In the genomic region with DNA sequence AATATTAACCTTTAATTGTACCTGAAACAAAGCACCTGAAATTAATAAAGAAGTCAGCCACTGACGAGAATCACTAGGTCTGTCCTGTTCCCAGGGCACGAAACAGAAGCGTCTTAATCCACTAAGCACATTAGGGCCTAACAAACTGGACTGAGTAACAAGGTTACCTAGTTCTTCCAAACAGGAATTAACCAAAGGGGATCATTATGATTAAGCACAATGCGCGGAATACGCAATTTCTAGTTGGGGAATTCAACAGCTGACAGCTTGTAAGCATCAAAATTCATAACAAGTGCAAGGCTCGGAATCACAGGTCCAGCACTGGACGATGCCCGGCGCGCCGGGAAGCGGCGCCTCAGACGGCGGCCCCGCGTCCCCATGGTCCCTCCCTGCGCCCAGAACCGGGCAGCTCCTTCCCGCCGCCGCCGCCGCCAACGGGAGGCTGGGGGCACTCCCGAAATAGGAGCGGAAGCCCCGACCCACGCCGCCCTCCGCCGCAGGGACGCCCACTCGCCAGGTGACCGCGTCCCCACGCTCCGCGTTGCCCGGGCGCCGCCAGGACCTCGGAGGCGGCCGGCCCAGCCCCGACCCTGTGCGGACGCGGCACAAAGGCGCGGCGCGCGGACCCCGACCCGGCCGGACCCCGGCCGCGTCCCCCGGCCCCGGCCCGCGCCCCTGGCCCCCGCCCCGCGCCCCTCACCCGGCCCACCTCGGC, we compare ENCODE assay signal across 8 cellular contexts. TPM values are rescaled to one million over a fixed set of nuclear protein-coding genes. Genes with fewer than 3 reads are reported as not detected.
DNase-seq lines count a peak whose midpoint lies in the region; ATAC-seq and TF ChIP-seq lines count a peak whose summit lies in the region.

No MANE protein-coding gene starts in this region.

- WGBS in adrenal gland, 4 donors, result 1 to 6% (median 1%) methylated on average over 8 to 70 of the region's 70 CpGs

- DNase-seq in EL (peak; percentile 52), M059J (ENCODE audit: low read depth) (peak; percentile 58), adrenal gland (peak in 4 of 7 donors; percentile 33 to 49 (median 44)), kidney epithelial cell (ENCODE audit: low read depth) (no peak), GDM1 (lab: John Stamatoyannopoulos, UW) (no peak), germinal center (ENCODE audit: low spot score) (no peak)
- DNase-seq in stimulated activated CD8-positive, alpha-beta memory T cell treated with anti-CD3 and anti-CD28 coated beads, Interleukin-4, amount 100 ng/mL, for 48 hours, result peak; percentile 38

- ATAC-seq in GM21576 (IDR thresholded peaks at IDR 0.05; ENCODE audit: unreplicated experiment), result peak; percentile 13

- H3K4me3 ChIP-seq in adrenal gland, result peak overlapping the region in 2 of 4 donors; percentile 33 to 65
- peak overlapping the region; percentile 59 for H3K4me3 ChIP-seq in kidney epithelial cell (ENCODE audit: low read depth, low read length)

- TF ChIP-seq CTCF in adrenal gland (IDR thresholded peaks at IDR 0.05), result no peak
- no peak for TF ChIP-seq CTCF in kidney epithelial cell (IDR thresholded peaks at IDR 0.05; ENCODE audit: insufficient read depth, low read length, poor library complexity, severe bottlenecking)

- no peaks in the 10 kb centered on the region for H3K36me3 ChIP-seq in adrenal gland (replicated peaks in 1 of 2)
- peaks cover 2% of the 10 kb centered on the region for H3K36me3 ChIP-seq in kidney epithelial cell (ENCODE audit: control insufficient read depth, insufficient read depth, low read length)

- H3K27me3 ChIP-seq in adrenal gland (no peaks in the 10 kb centered on the region), kidney epithelial cell (ENCODE audit: control insufficient read depth, insufficient read depth, low read length) (no peaks in the 10 kb centered on the region)

- H3K9me3 ChIP-seq in adrenal gland (replicated peaks in 1 of 3), result no peaks in the 10 kb centered on the region

- peak in 1 of 2 donors; percentile 34 for TF ChIP-seq POLR2A in adrenal gland (IDR thresholded peaks at IDR 0.05)

- H3K27ac ChIP-seq in adrenal gland, result peak overlapping the region; percentile 44 to 88 (median 49)

- peaks cover 37 to 70% of the 10 kb centered on the region in 2 donors for H3K4me1 ChIP-seq in adrenal gland (replicated peaks in 1 of 2)

- intact Hi-C loops in adrenal gland (cut with DNase I), result no loop called here

RNA-seq across cellular contexts. Expression of a gene that starts 0.9 kb away (rescaled TPM):
- total RNA-seq in M059J (2014; rRNA removed; shearing (Covaris generic)), result 17.2 and 21.5 TPM in 2 replicates
- total RNA-seq in adrenal gland, result 100 to 1,000 TPM in 1 of 8 donors, 10 to 100 TPM in 7; 25.7 to 108 (median 30.6) TPM
- 10 to 100 TPM in 1 of 3 donors, 1 to 10 TPM in 2; 4.6 to 17.9 (median 8.8) TPM for polyA plus RNA-seq in adrenal gland
- 70.4 and 73.3 TPM in 2 replicates for total RNA-seq in kidney epithelial cell

RNA-seq across cellular contexts. Expression of a gene that starts 54.7 kb away (rescaled TPM):
- 49.6 and 54.6 TPM in 2 replicates for total RNA-seq in M059J (2014; rRNA removed; shearing (Covaris generic))
- 10 to 100 TPM; 25.5 to 51.8 (median 37.9) TPM for total RNA-seq in adrenal gland
- polyA plus RNA-seq in adrenal gland, result 10 to 100 TPM; 20.2 to 63.3 (median 60.5) TPM
- 42.6 and 45.7 TPM in 2 replicates for total RNA-seq in kidney epithelial cell

Comparison
In these comparisons a context has a peak if more than half of its experiments do, and no peak if none do; other contexts are left out.
1. DNase-seq: peak in EL (single experiment), M059J (single experiment), adrenal gland (4 of 7) and stimulated activated CD8-positive, alpha-beta memory T cell treated with anti-CD3 and anti-CD28 coated beads, Interleukin-4, amount 100 ng/mL, for 48 hours (single experiment); none in kidney epithelial cell (single experiment), GDM1 (single experiment) and germinal center (single experiment).